1 cellular context compared by ENCODE assay signal in the genomic region with DNA sequence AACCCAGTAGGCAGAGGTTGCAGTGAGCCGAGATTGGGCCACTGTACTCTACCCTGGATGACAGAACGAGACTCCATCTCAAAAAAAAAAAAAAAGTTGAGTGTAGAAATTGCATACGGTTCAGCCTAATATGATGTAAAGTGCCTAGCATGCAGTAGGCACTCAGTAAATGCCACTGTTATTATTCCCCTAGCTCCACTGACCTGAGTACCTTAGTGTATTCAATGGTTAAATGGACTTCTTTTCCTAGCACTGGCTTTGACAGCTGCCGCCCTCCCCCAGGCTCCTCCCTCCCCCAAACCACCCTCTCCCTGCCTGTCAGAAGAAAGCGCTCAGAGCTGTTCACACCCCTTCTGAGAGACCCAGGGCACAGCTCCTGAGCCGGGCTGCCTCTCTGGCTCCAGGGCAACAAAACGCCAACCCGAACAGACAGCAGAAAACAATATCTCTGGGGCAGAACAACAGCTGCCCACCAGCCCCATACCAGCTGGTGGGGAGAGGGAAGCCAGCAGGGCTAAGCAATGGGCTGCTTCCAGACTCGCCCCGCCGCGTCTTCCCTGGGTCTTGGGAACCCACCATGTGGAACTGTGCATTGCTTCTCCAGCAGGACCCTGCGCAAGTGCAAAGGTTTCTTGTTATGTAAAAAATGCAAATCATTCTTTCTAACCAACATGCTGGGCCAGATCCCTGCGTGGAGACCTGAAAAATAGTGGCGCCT.
TF ChIP-seq lines count a peak whose summit lies in the region.

No MANE protein-coding gene starts in this region.

TF ChIP-seq in SK-N-SH, 30 proteins besides CTCF, POLR2A, EP300 and RAD21 (continued from another document):
- no peak for TF ChIP-seq YY1 (IDR thresholded peaks at IDR 0.05; ENCODE audit: low read depth)
